ENCODE assay signal across 11 cellular contexts in the genomic region with DNA sequence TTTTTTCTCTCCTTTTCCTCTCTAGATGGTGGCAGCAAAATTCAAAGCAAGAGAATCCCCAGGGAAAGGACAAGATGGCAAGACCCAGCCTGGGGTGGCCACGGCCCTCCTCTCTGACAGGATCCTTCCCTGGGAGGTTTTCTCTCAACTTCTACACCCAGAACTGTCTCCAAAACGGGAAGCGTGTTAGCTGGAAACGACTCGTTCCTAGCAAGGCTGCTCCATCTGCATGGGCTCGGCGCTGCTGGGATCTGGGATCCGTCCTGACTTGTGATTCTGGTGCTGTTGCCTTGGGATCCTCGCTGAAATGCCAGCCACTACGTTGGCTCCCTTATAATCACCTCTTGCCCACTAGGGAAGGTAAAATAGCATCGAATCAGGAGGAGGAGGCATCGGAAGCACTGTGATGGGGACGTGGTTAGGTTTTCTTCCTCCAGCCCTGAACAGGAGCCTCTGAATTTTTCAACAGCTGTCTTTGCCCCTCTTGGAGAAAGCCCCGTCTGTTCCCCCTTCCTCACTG.
DNase-seq lines count a peak whose midpoint lies in the region; ATAC-seq and TF ChIP-seq lines count a peak whose summit lies in the region.
"Had no signal": no experiment of that assay in that cellular context is flagged by ENCODE, and none has a peak within 500 bp of the region (broad histone marks: within the 10 kb centered on the region; RNA-seq: fewer than 3 reads in every experiment).

No MANE protein-coding gene starts in this region.

- ATAC-seq in GM21529 (IDR thresholded peaks at IDR 0.05; ENCODE audit: unreplicated experiment) (no peak), GM18907 (IDR thresholded peaks at IDR 0.05; ENCODE audit: unreplicated experiment) (no peak)

- H3K4me1 ChIP-seq in neural progenitor cell (peaks cover 24% of the 10 kb centered on the region), thymus (ENCODE audit: control insufficient read depth, insufficient read depth, low read length) (no peaks in the 10 kb centered on the region)

- peak; percentile 75 for DNase-seq in NCI-H2171 (lab: John Stamatoyannopoulos, UW)
- no peak for DNase-seq in NCI-H2171 treated with DMSO at 0.1 percent for 48 hours (lab: John Stamatoyannopoulos, UW)
- DNase-seq in neural progenitor cell (ENCODE audit: low spot score) = no peak
- no peak for DNase-seq in HEK293T (ENCODE audit: extremely low spot score)
- DNase-seq: GDM1, Kasumi-1 had no signal

- H3K36me3 ChIP-seq in neural progenitor cell (no peaks in the 10 kb centered on the region), thymus (ENCODE audit: control insufficient read depth, insufficient read depth) (no peaks in the 10 kb centered on the region)

- H3F3A ChIP-seq in neural progenitor cell (ENCODE audit: low read depth) = no peaks in the 10 kb centered on the region

- H3K4me2 ChIP-seq in neural progenitor cell = no peak overlapping the region

- no peaks in the 10 kb centered on the region for H4K20me1 ChIP-seq in neural progenitor cell (ENCODE audit: low read depth)

- TF ChIP-seq CTCF in neural progenitor cell (IDR thresholded peaks at IDR 0.05) = no peak

- WGBS in thymus = 60% methylated on average over 14 of the region's 14 CpGs

- H3K4me3 ChIP-seq in neural progenitor cell (no peak overlapping the region), thymus (ENCODE audit: low read length) (no peak overlapping the region)

- H3K4me1 Mint-ChIP-seq in neural progenitor cell = peaks cover 20% of the 10 kb centered on the region
- H3K4me1 Mint-ChIP-seq: CD14-positive monocyte had no signal

- no peak overlapping the region for H2AFZ ChIP-seq in neural progenitor cell (replicated peaks)

- no peaks in the 10 kb centered on the region for H3K9me3 Mint-ChIP-seq in neural progenitor cell

- H3K27ac ChIP-seq in cingulate gyrus (ENCODE audit: low read depth, low read length) (peak overlapping the region; percentile 47), neural progenitor cell (no peak overlapping the region), thymus (ENCODE audit: low read depth) (peak overlapping the region; percentile 60)

- no peaks in the 10 kb centered on the region for H3K79me2 ChIP-seq in neural progenitor cell (ENCODE audit: low read depth)

- CTCF ChIA-PET in HEK293T (lab: Yijun Ruan, JAX) = no interaction called here

- H3K27me3 Mint-ChIP-seq in neural progenitor cell (ENCODE audit: insufficient read depth, low read depth) = peaks cover 8% of the 10 kb centered on the region

- no peak overlapping the region for H3K4me3 Mint-ChIP-seq in neural progenitor cell
- H3K4me3 Mint-ChIP-seq: CD14-positive monocyte had no signal

- no peak overlapping the region for H3K9ac ChIP-seq in neural progenitor cell

- H3K9me3 ChIP-seq in neural progenitor cell (ENCODE audit: low read depth) = no peaks in the 10 kb centered on the region
- H3K9me3 ChIP-seq in thymus (ENCODE audit: control insufficient read depth) = no peaks in the 10 kb centered on the region

- H3K27me3 ChIP-seq in neural progenitor cell (no peaks in the 10 kb centered on the region), thymus (ENCODE audit: control insufficient read depth, insufficient read depth) (no peaks in the 10 kb centered on the region)

- POLR2A ChIA-PET in HEK293T (lab: Yijun Ruan, JAX) = no interaction called here

- H3K27ac Mint-ChIP-seq in neural progenitor cell = peak overlapping the region; percentile 57
- H3K27ac Mint-ChIP-seq: CD14-positive monocyte had no signal

- H3K36me3 Mint-ChIP-seq in neural progenitor cell = no peaks in the 10 kb centered on the region
- H3K36me3 Mint-ChIP-seq: CD14-positive monocyte had no signal

TF ChIP-seq in HEK293T, 16 proteins besides CTCF, POLR2A, EP300 and RAD21:
- no peak for TF ChIP-seq FOXM1 (IDR thresholded peaks at IDR 0.05; ENCODE audit: borderline replicate concordance)
